ENCODE assay signal across 7 cellular contexts in the genomic region with DNA sequence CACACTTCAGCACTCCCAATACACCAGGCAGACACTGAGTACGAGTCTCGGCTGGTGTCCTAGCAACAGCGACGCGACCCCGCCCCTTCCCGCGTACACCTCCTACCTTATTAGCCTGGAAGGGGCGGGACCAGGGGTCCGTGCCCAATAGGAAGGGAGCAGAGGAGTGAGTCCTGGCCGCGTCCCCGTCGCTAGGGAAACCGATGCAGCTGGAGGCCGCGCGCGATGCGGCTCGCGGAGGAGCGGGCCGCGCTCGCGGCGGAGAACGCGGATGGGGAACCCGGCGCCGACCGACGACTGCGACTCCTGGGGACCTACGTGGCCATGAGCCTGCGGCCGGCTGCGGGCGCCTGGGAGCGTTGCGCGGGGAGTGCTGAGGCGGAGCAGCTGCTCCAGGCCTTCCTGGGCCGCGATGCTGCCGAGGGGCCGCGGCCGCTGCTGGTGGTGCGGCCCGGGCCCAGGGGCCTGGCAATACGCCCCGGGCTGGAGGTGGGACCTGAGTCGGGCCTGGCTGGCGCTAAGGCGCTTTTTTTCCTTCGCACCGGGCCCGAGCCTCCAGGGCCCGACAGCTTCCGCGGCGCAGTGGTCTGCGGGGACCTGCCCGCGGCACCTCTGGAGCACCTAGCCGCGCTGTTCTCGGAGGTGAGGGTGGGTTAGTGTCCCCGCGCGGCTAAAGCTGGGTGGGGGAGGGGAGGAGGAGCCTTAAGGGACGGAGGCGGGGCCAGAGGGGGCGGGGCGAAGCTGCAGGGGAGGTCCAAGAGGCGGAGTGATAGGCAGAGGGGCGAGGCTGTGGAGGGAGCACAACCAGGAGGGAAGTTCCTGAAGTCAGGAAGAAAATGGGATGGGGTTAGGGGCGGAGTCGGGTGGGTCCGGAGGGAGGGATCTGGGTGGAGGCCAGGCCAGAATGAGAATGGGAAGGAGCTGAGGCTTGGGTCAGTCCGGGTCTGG. TPM values are rescaled to one million over a fixed set of nuclear protein-coding genes. Genes with fewer than 3 reads are reported as not detected.
A peak's percentile ranks its signal among the peaks of the same experiment; 100 is the strongest.
DNase-seq lines count a peak whose midpoint lies in the region; ATAC-seq and TF ChIP-seq lines count a peak whose summit lies in the region.

A gene with protein sequence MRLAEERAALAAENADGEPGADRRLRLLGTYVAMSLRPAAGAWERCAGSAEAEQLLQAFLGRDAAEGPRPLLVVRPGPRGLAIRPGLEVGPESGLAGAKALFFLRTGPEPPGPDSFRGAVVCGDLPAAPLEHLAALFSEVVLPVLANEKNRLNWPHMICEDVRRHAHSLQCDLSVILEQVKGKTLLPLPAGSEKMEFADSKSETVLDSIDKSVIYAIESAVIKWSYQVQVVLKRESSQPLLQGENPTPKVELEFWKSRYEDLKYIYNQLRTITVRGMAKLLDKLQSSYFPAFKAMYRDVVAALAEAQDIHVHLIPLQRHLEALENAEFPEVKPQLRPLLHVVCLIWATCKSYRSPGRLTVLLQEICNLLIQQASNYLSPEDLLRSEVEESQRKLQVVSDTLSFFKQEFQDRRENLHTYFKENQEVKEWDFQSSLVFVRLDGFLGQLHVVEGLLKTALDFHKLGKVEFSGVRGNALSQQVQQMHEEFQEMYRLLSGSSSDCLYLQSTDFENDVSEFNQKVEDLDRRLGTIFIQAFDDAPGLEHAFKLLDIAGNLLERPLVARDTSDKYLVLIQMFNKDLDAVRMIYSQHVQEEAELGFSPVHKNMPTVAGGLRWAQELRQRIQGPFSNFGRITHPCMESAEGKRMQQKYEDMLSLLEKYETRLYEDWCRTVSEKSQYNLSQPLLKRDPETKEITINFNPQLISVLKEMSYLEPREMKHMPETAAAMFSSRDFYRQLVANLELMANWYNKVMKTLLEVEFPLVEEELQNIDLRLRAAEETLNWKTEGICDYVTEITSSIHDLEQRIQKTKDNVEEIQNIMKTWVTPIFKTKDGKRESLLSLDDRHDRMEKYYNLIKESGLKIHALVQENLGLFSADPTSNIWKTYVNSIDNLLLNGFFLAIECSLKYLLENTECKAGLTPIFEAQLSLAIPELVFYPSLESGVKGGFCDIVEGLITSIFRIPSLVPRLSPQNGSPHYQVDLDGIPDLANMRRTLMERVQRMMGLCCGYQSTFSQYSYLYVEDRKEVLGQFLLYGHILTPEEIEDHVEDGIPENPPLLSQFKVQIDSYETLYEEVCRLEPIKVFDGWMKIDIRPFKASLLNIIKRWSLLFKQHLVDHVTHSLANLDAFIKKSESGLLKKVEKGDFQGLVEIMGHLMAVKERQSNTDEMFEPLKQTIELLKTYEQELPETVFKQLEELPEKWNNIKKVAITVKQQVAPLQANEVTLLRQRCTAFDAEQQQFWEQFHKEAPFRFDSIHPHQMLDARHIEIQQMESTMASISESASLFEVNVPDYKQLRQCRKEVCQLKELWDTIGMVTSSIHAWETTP (N-terminal part only) (plus strand): TSS at position 197 of the 948 bp plus-strand sequence. CDS start 29 bp downstream, at position 226.

- H3K4me3 ChIP-seq in IMR-90 (ENCODE audit: insufficient read depth, low read depth, low read length) (no peak within 1 kb of the TSS), fibroblast of villous mesenchyme (ENCODE audit: low read depth, low read length) (no peak within 1 kb of the TSS), muscle layer of duodenum (ENCODE audit: low read depth in 1 of 2, low read length in 2 of 2) (peak within 1 kb of the TSS; percentile 40 to 77), tibial nerve (peak within 1 kb of the TSS; percentile 34 to 76 (median 60))

- TF ChIP-seq CTCF in IMR-90 (conservative IDR thresholded peaks at IDR 0.05; ENCODE audit: low read depth, low read length) (no peak), fibroblast of villous mesenchyme (IDR thresholded peaks at IDR 0.05; ENCODE audit: insufficient read depth, low read depth, low read length) (no peak), tibial nerve (IDR thresholded peaks at IDR 0.05) (peak in 1 of 5 experiments; percentile 14)

- H3K56ac ChIP-seq in IMR-90 (ENCODE audit: extremely low read depth, insufficient read depth, low read length) = no peak within 1 kb of the TSS

- POLR2A ChIA-PET in IMR-90 (lab: Charles Lee; ENCODE audit: unreplicated experiment) = no interaction called here

- no peak within 1 kb of the TSS for H3K4me2 ChIP-seq in IMR-90 (ENCODE audit: low read depth, low read length)

- H3K36me3 ChIP-seq in IMR-90 (ENCODE audit: control insufficient read depth, insufficient read depth, low read length) (no peaks in the 10 kb centered on the region), muscle layer of duodenum (ENCODE audit: control insufficient read depth in 1 of 2, insufficient read depth in 2 of 2, low read length in 2 of 2) (no peaks in the 10 kb centered on the region), tibial nerve (no peaks in the 10 kb centered on the region)

- H4K8ac ChIP-seq in IMR-90 (ENCODE audit: low read depth in 2 of 2, low read length in 2 of 2) = no peak within 1 kb of the TSS

- H3K27me3 ChIP-seq in IMR-90 (ENCODE audit: control insufficient read depth, insufficient read depth, low read length) (no peaks in the 10 kb centered on the region), muscle layer of duodenum (ENCODE audit: low read depth, low read length) (no peaks in the 10 kb centered on the region), tibial nerve (peaks cover 0 to 6% of the 10 kb centered on the region in 2 donors)

- no peak within 1 kb of the TSS for H2AFZ ChIP-seq in IMR-90 (replicated peaks; ENCODE audit: low read length, poor library complexity)

- H3K9ac ChIP-seq in IMR-90 (ENCODE audit: low read depth, low read length) = no peak within 1 kb of the TSS

- BruUV-seq in IMR-90 (replicated peaks; lab: Mats Ljungman, UMichigan) = no TSS peak

- H4K5ac ChIP-seq in IMR-90 (ENCODE audit: low read depth, low read length) = no peak within 1 kb of the TSS

- no peaks in the 10 kb centered on the region for H4K20me1 ChIP-seq in IMR-90 (ENCODE audit: insufficient read depth, low read length)

- no peak within 1 kb of the TSS for H2AK5ac ChIP-seq in IMR-90 (ENCODE audit: low read depth, low read length)

- H3K9me3 ChIP-seq in IMR-90 (ENCODE audit: control insufficient read depth, insufficient read depth, low read length) = peaks cover 19% of the 10 kb centered on the region
- H3K9me3 ChIP-seq in muscle layer of duodenum (ENCODE audit: control insufficient read depth in 1 of 2, low read length in 2 of 2) = no peaks in the 10 kb centered on the region
- no peaks in the 10 kb centered on the region for H3K9me3 ChIP-seq in tibial nerve

- no peak for DNase-seq in IMR-90
- DNase-seq in T1000 (lab: John Stamatoyannopoulos, UW) = peak; percentile 3
- peak; percentile 23 for DNase-seq in fibroblast of villous mesenchyme (ENCODE audit: low read depth)
- peak; percentile 95 for DNase-seq in tibial nerve (ENCODE audit: low spot score in 2 of 2)
- DNase-seq in SW 1271 (lab: John Stamatoyannopoulos, UW) = no peak

- H2BK15ac ChIP-seq in IMR-90 (ENCODE audit: low read depth, low read length) = no peak within 1 kb of the TSS

- H3K4me1 ChIP-seq in IMR-90 (ENCODE audit: control insufficient read depth, insufficient read depth, low read length) (no peaks in the 10 kb centered on the region), muscle layer of duodenum (ENCODE audit: control insufficient read depth in 1 of 2, insufficient read depth in 2 of 2, low read length in 2 of 2) (no peaks in the 10 kb centered on the region), tibial nerve (peaks cover 0 to 20% (median 6%) of the 10 kb centered on the region in 4 donors)

- CTCF ChIA-PET in IMR-90 (lab: Yijun Ruan, JAX) = no interaction called here

- no peaks in the 10 kb centered on the region for H3K79me1 ChIP-seq in IMR-90 (ENCODE audit: low read depth in 1 of 2, low read length in 2 of 2)

- TF ChIP-seq POLR2A in IMR-90 (IDR thresholded peaks at IDR 0.05; ENCODE audit: low read depth, low read length) = no peak
- TF ChIP-seq POLR2A in tibial nerve (IDR thresholded peaks at IDR 0.05) = peak in 1 of 2 donors; percentile 28

- H3K14ac ChIP-seq in IMR-90 (replicated peaks; ENCODE audit: low read depth, low read length) = no peak within 1 kb of the TSS

- TF ChIP-seq RAD21 in IMR-90 (IDR thresholded peaks at IDR 0.05; ENCODE audit: low read length) = no peak

- H3K4ac ChIP-seq in IMR-90 (ENCODE audit: low read depth, low read length) = no peak within 1 kb of the TSS

- ATAC-seq in IMR-90 (ENCODE audit: low read depth) = 0 out of 2 replicates have a peak, but pooled peaks have one; percentile 27
- ATAC-seq in GM18519 (IDR thresholded peaks at IDR 0.05; ENCODE audit: low FRiP score, unreplicated experiment) = no peak

- dilution Hi-C loops in IMR-90 (cut with HindIII; ENCODE audit: low sequenced_read_pairs, unreplicated experiment) = no loop called here

- no peaks in the 10 kb centered on the region for H3K9me1 ChIP-seq in IMR-90 (ENCODE audit: insufficient read depth, low read length)

- intact Hi-C loops in IMR-90 (cut with micrococcal nuclease) = no loop called here

- H4K91ac ChIP-seq in IMR-90 (ENCODE audit: insufficient read depth, low read depth, low read length) = no peak within 1 kb of the TSS

- 6% methylated on average over 34 of the region's 84 CpGs; no CpG with 5 or more reads in 1 of the 2 experiments for WGBS in IMR-90 (ENCODE audit: extremely low coverage in 2 of 2, insufficient read length in 1 of 2), 2 experiments
- WGBS in tibial nerve, 2 donors = 2% methylated on average over 40 to 75 of the region's 84 CpGs

- H3K18ac ChIP-seq in IMR-90 (ENCODE audit: low read depth, low read length) = no peak within 1 kb of the TSS

- no peak within 1 kb of the TSS for H2BK5ac ChIP-seq in IMR-90 (ENCODE audit: low read depth, low read length, poor library complexity, severe bottlenecking)

- no peak within 1 kb of the TSS for H3K23ac ChIP-seq in IMR-90 (ENCODE audit: low read depth, low read length)

- H2AK9ac ChIP-seq in IMR-90 (replicated peaks; ENCODE audit: low read depth, low read length, poor library complexity) = no peak within 1 kb of the TSS

- H2BK120ac ChIP-seq in IMR-90 (ENCODE audit: low read depth, low read length) = no peak within 1 kb of the TSS

- no peak within 1 kb of the TSS for H2BK20ac ChIP-seq in IMR-90 (ENCODE audit: low read depth, low read length)

- H3K27ac ChIP-seq in IMR-90 (ENCODE audit: insufficient read depth, low read length) = no peak within 1 kb of the TSS
- H3K27ac ChIP-seq in muscle layer of duodenum (ENCODE audit: low read length) = no peak within 1 kb of the TSS
- H3K27ac ChIP-seq in tibial nerve = peak within 1 kb of the TSS; percentile 26 to 81 (median 69)

- in situ Hi-C loops in IMR-90 (cut with MboI; ENCODE audit: low sequenced_read_pairs) = no loop called here

- TF ChIP-seq EP300 in tibial nerve (IDR thresholded peaks at IDR 0.05) = peak in 1 of 2 donors; percentile 43

TF ChIP-seq in IMR-90, 13 proteins besides CTCF, POLR2A, EP300 and RAD21:
- no peak for TF ChIP-seq FOS (IDR thresholded peaks at IDR 0.05; ENCODE audit: low read depth, low read length)
- TF ChIP-seq MAFK (IDR thresholded peaks at IDR 0.05; ENCODE audit: low read depth, low read length) = no peak
- no peak for TF ChIP-seq MAZ (IDR thresholded peaks at IDR 0.05; ENCODE audit: borderline replicate concordance, low read depth, low read length)

RNA-seq across cellular contexts. Expression of the gene that starts here (rescaled TPM):
- total RNA-seq in IMR-90 (2012; rRNA removed) (not detected in 2 replicates), fibroblast of villous mesenchyme (not detected in 2 replicates), tibial nerve (1 to 10 TPM in 3 of 4 donors, under 1 TPM in 1; 0.98 to 1.9 (median 1.5) TPM)
- polyA plus RNA-seq in IMR-90 (2012; rRNA removed) = not detected in 2 replicates
- not detected in 2 replicates for polyA plus RNA-seq in IMR-90 (2012; cell fraction: cytosol; rRNA removed)
- not detected in 2 replicates for polyA plus RNA-seq in IMR-90 (2012; cell fraction: nucleus; rRNA removed; ENCODE audit: low replicate concordance)

Comparison
In these comparisons a context has a peak if more than half of its experiments do, and no peak if none do; other contexts are left out.
1. Peak in ATAC-seq in IMR-90; RNA of the gene not detected or under 1 TPM.
2. Peak in DNase-seq in fibroblast of villous mesenchyme; RNA of the gene not detected or under 1 TPM.
3. DNase-seq: peak in T1000 (single experiment) and tibial nerve (2 of 2); none in IMR-90 (single experiment) and SW 1271 (0 of 2).
4. H3K27ac ChIP-seq: peak in tibial nerve (4 of 4); none in IMR-90 (single experiment) and muscle layer of duodenum (single experiment).
5. H3K4me3 ChIP-seq: peak in muscle layer of duodenum (2 of 2) and tibial nerve (4 of 4); none in IMR-90 (single experiment) and fibroblast of villous mesenchyme (single experiment).